ENCODE assay signal across 10 cellular contexts in genomic region chr16:700684-701584, GRCh38. TPM values are rescaled to one million over a fixed set of nuclear protein-coding genes. Genes with fewer than 3 reads are reported as not detected.
DNase-seq lines count a peak whose midpoint lies in the region; ATAC-seq and TF ChIP-seq lines count a peak whose summit lies in the region.
"Had no signal": no experiment of that assay in that cellular context is flagged by ENCODE, and none has a peak within 500 bp of the region (broad histone marks: within the 10 kb centered on the region; RNA-seq: fewer than 3 reads in every experiment).

No MANE protein-coding gene starts in this region.

- ATAC-seq in WTC11 (peak; percentile 72), psoas muscle (peak; percentile 65 to 78 (median 72))

- no peaks in the 10 kb centered on the region for H3K36me3 Mint-ChIP-seq in WTC11
- no peaks in the 10 kb centered on the region for H3K36me3 Mint-ChIP-seq in endothelial cell (ENCODE audit: low read depth, unreplicated experiment)

- intact Hi-C loops in psoas muscle (cut with DNase I) (no loop called here), tibial artery (cut with DNase I; ENCODE audit: low total_unique reads) (no loop called here)

- no peaks in the 10 kb centered on the region for H3K9me3 Mint-ChIP-seq in WTC11
- H3K9me3 Mint-ChIP-seq in endothelial cell (ENCODE audit: unreplicated experiment), result no peaks in the 10 kb centered on the region

- no peak overlapping the region for H3K27ac ChIP-seq in HEK293 (ENCODE audit: extremely low read depth, low read depth, low read length)
- H3K27ac ChIP-seq in psoas muscle, result no peak overlapping the region
- H3K27ac ChIP-seq in tibial artery, result no peak overlapping the region
- H3K27ac ChIP-seq: skin epidermis, tibial nerve had no signal

- DNase-seq in WTC11 (ENCODE audit: low spot score), result peak; percentile 76
- peak; percentile 77 for DNase-seq in endothelial cell (ENCODE audit: low spot score)
- no peak for DNase-seq in psoas muscle
- no peak for DNase-seq in NCI-H146 treated with DMSO at 0.1 percent for 48 hours (lab: John Stamatoyannopoulos, UW; ENCODE audit: unreplicated experiment)
- DNase-seq in tibial artery, result no peak
- no peak for DNase-seq in cerebellar nuclear complex (lab: John Stamatoyannopoulos, UW)
- DNase-seq: SW 1271 had no signal

- H3K4me1 Mint-ChIP-seq in WTC11, result no peaks in the 10 kb centered on the region
- no peaks in the 10 kb centered on the region for H3K4me1 Mint-ChIP-seq in endothelial cell (ENCODE audit: unreplicated experiment)

- 4 to 9% (median 5%) methylated on average over 40 to 76 of the region's 76 CpGs for WGBS in psoas muscle, 3 donors

- H3K36me3 ChIP-seq in HEK293 (ENCODE audit: control insufficient read depth in 2 of 2, insufficient read depth in 1 of 2, low read length in 2 of 2) (no peaks in the 10 kb centered on the region), psoas muscle (ENCODE audit: insufficient read depth in 1 of 2, low read depth in 1 of 2) (no peaks in the 10 kb centered on the region), tibial artery (no peaks in the 10 kb centered on the region)

- H3K4me3 Mint-ChIP-seq in WTC11, result no peak overlapping the region
- no peak overlapping the region for H3K4me3 Mint-ChIP-seq in endothelial cell (ENCODE audit: unreplicated experiment)

- peaks cover 0 to 95% (median 44%) of the 10 kb centered on the region in 3 donors for H3K27me3 ChIP-seq in psoas muscle (ENCODE audit: insufficient read depth in 3 of 3, low read length in 2 of 3)
- H3K27me3 ChIP-seq in tibial artery, result peaks cover 0 to 95% of the 10 kb centered on the region in 2 donors

- CTCF ChIA-PET in HEK293 (lab: Yijun Ruan, JAX) (no interaction called here), WTC11 (lab: Charles Lee) (interaction anchor here (0.9 to 4.5 kb wide), 5 partner anchors 11 to 25 kb away, joined by 3 to 25 read pairs (median 5); partner anchors contain the start of genes CCDC78 and METRN)

- POLR2A ChIA-PET in HEK293 (lab: Yijun Ruan, JAX), result interaction anchor here (0.7 to 2.0 kb wide), 2 partner anchors 11 to 16 kb away, joined by 3 to 8 read pairs; partner anchors contain the start of gene WDR24
- POLR2A ChIA-PET in WTC11 (lab: Charles Lee), result no interaction called here

- no peak overlapping the region for H3K4me3 ChIP-seq in HEK293 (ENCODE audit: low read depth, low read length)
- H3K4me3 ChIP-seq in psoas muscle, result no peak overlapping the region
- no peak overlapping the region for H3K4me3 ChIP-seq in tibial artery
- H3K4me3 ChIP-seq: skin epidermis, tibial nerve had no signal

- no peak overlapping the region for H3K27ac Mint-ChIP-seq in WTC11
- no peak overlapping the region for H3K27ac Mint-ChIP-seq in endothelial cell (ENCODE audit: unreplicated experiment)

- no peaks in the 10 kb centered on the region for H3K9me3 ChIP-seq in HEK293 (ENCODE audit: control insufficient read depth, insufficient read depth, low read depth, low read length)
- H3K9me3 ChIP-seq in psoas muscle, result no peaks in the 10 kb centered on the region
- H3K9me3 ChIP-seq in tibial artery, result no peaks in the 10 kb centered on the region
- H3K9me3 ChIP-seq: tibial nerve had no signal

- H3K27me3 Mint-ChIP-seq in WTC11 (ENCODE audit: low read depth) (peaks cover 82% of the 10 kb centered on the region), endothelial cell (ENCODE audit: unreplicated experiment) (peaks cover 19% of the 10 kb centered on the region)

- H3K4me1 ChIP-seq in HEK293 (ENCODE audit: control insufficient read depth, insufficient read depth, low read length) (no peaks in the 10 kb centered on the region), psoas muscle (peaks cover under 1% of the 10 kb centered on the region), tibial artery (peaks cover 0 to 26% (median 4%) of the 10 kb centered on the region in 4 donors)

- TF ChIP-seq CTCF in HEK293 (tag by site-specific recombination; IDR thresholded peaks at IDR 0.05) (no peak), WTC11 (IDR thresholded peaks at IDR 0.05) (no peak), endothelial cell (IDR thresholded peaks at IDR 0.05; ENCODE audit: unreplicated experiment) (no peak), psoas muscle (IDR thresholded peaks at IDR 0.05) (no peak), tibial artery (IDR thresholded peaks at IDR 0.05) (no peak)

TF ChIP-seq in HEK293, 187 proteins besides CTCF, POLR2A, EP300 and RAD21 (continues in another document):
- no peak for TF ChIP-seq ZNF175 (tag by site-specific recombination; IDR thresholded peaks at IDR 0.05)
- no peak for TF ChIP-seq ZNF837 (tag by site-specific recombination; IDR thresholded peaks at IDR 0.05)
- no peak for TF ChIP-seq SP3 (tag by site-specific recombination; IDR thresholded peaks at IDR 0.05)
- TF ChIP-seq, protein P1, sequence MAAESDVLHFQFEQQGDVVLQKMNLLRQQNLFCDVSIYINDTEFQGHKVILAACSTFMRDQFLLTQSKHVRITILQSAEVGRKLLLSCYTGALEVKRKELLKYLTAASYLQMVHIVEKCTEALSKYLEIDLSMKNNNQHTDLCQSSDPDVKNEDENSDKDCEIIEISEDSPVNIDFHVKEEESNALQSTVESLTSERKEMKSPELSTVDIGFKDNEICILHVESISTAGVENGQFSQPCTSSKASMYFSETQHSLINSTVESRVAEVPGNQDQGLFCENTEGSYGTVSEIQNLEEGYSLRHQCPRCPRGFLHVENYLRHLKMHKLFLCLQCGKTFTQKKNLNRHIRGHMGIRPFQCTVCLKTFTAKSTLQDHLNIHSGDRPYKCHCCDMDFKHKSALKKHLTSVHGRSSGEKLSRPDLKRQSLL (tag by site-specific recombination; IDR thresholded peaks at IDR 0.05), result no peak

TF ChIP-seq in WTC11, 78 proteins besides CTCF, POLR2A, EP300 and RAD21 (continues in another document):
- peak; percentile 96 for TF ChIP-seq TEAD1 (CRISPR knock-in tag; IDR thresholded peaks at IDR 0.05)
- TF ChIP-seq ZNF416 (CRISPR knock-in tag; IDR thresholded peaks at IDR 0.05), result no peak
- no peak for TF ChIP-seq ZNF671 (CRISPR knock-in tag; IDR thresholded peaks at IDR 0.05)
- TF ChIP-seq, protein P2, sequence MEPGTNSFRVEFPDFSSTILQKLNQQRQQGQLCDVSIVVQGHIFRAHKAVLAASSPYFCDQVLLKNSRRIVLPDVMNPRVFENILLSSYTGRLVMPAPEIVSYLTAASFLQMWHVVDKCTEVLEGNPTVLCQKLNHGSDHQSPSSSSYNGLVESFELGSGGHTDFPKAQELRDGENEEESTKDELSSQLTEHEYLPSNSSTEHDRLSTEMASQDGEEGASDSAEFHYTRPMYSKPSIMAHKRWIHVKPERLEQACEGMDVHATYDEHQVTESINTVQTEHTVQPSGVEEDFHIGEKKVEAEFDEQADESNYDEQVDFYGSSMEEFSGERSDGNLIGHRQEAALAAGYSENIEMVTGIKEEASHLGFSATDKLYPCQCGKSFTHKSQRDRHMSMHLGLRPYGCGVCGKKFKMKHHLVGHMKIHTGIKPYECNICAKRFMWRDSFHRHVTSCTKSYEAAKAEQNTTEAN (CRISPR knock-in tag; IDR thresholded peaks at IDR 0.05), result peak; percentile 63; the same call in 1 of the 2 replicates
- TF ChIP-seq GRHL2 (CRISPR knock-in tag; IDR thresholded peaks at IDR 0.05; ENCODE audit: insufficient replicate concordance, severe bottlenecking), result no peak
- peak; percentile 94 for TF ChIP-seq TP53 (CRISPR knock-in tag; IDR thresholded peaks at IDR 0.05)
- no peak for TF ChIP-seq OVOL2 (CRISPR knock-in tag; IDR thresholded peaks at IDR 0.05; ENCODE audit: borderline replicate concordance)
- peak; percentile 98 for TF ChIP-seq FOXP4 (CRISPR knock-in tag; IDR thresholded peaks at IDR 0.05)

RNA-seq across cellular contexts. Expression of gene FBXL16, which starts 4.7 kb away (rescaled TPM):
- total RNA-seq in WTC11 (2021) (22.7 to 28.6 TPM (median 27.3 TPM) in 3 replicates), endothelial cell (ENCODE audit: unreplicated experiment) (not detected), psoas muscle (under 1 TPM in 2 of 4 donors, not detected in 2; 0.08 TPM)
- under 1 TPM; 0.04 to 0.16 (median 0.10) TPM for polyA plus RNA-seq in psoas muscle

RNA-seq across cellular contexts. Expression of gene WDR24, which starts 10.7 kb away (rescaled TPM):
- total RNA-seq in WTC11 (2021), result 25.5 to 28.2 TPM (median 26.3 TPM) in 3 replicates
- 16.1 TPM for total RNA-seq in endothelial cell (ENCODE audit: unreplicated experiment)
- 10 to 100 TPM in 3 of 4 donors, 1 to 10 TPM in 1; 9.9 to 15.0 (median 12.1) TPM for total RNA-seq in psoas muscle
- 10 to 100 TPM in 1 of 3 donors, 1 to 10 TPM in 2; 5.2 to 15.8 (median 8.8) TPM for polyA plus RNA-seq in psoas muscle

RNA-seq across cellular contexts. Expression of gene METRN, which starts 14.0 kb away (rescaled TPM):
- total RNA-seq in WTC11 (2021) (30.9 to 64.3 TPM (median 61.4 TPM) in 3 replicates), endothelial cell (ENCODE audit: unreplicated experiment) (11.2 TPM), psoas muscle (10 to 100 TPM; 19.6 to 25.8 (median 22.8) TPM)
- polyA plus RNA-seq in psoas muscle, result 10 to 100 TPM; 17.9 to 28.0 (median 27.4) TPM

RNA-seq across cellular contexts. Expression of gene JMJD8, which starts 16.8 kb away (rescaled TPM):
- total RNA-seq in WTC11 (2021) (59.6 to 63.4 TPM (median 61.2 TPM) in 3 replicates), endothelial cell (ENCODE audit: unreplicated experiment) (31.6 TPM), psoas muscle (10 to 100 TPM; 19.1 to 27.5 (median 23.1) TPM)
- 10 to 100 TPM; 25.5 to 63.5 (median 41.5) TPM for polyA plus RNA-seq in psoas muscle

RNA-seq across cellular contexts. Expression of gene ANTKMT, which starts 20.0 kb away (rescaled TPM):
- total RNA-seq in WTC11 (2021) (40.6 to 43.1 TPM (median 43.0 TPM) in 3 replicates), endothelial cell (ENCODE audit: unreplicated experiment) (11.1 TPM), psoas muscle (10 to 100 TPM; 30.9 to 45.6 (median 34.5) TPM)
- 10 to 100 TPM; 16.1 to 56.0 (median 26.3) TPM for polyA plus RNA-seq in psoas muscle

Comparison
In these comparisons a context has a peak if more than half of its experiments do, and no peak if none do; other contexts are left out.
1. DNase-seq: peak in WTC11 (single experiment) and endothelial cell (single experiment); none in psoas muscle (0 of 2), NCI-H146 treated with DMSO at 0.1 percent for 48 hours (single experiment), tibial artery (0 of 2) and cerebellar nuclear complex (0 of 2).
2. RNA of gene FBXL16, which starts 4.7 kb away (total RNA-seq): 22.7 to 28.6 TPM in WTC11; 0.08 TPM in psoas muscle and not detected in endothelial cell (single experiment); every median in the first group is over 10 times any median in the second.
3. Of the 8 proteins assayed by ChIP-seq in both HEK293 and WTC11: peak only in HEK293: none; only in WTC11: ZBTB21; in both: none; in neither: 7.